ENCODE assay signal across 8 cellular contexts in the genomic region with DNA sequence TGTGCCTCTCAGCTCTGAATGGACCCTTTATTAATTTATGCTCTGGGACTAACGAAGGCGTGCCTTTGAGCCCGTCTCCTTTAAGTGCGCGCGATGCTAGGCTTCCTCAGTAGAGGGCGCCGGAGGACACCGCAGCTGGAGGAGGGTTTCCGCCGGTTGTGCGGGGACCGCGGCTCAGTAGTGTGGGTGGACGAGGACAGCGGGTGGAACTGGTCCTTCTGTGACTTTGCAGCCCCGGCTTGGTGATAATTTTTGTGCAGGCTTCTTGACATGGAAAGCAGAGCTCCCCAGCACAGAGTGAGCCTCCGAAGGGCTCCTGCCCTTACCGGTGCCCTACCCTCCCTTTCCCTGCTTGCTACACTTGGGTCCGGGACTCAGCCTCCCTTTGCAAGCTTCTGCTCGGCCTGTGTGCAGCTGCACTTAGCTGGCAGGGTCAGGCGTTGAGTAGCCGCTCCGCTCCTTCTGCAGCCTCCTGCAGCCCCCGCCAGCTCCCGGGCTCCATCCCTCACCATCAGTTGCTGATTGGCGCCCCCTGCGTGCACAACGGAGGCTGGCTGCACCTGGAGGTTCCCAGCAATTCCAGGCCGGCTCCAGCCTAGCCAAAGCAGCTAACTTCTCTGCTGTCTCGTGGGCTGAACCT. TPM values are rescaled to one million over a fixed set of nuclear protein-coding genes. Genes with fewer than 3 reads are reported as not detected.
DNase-seq lines count a peak whose midpoint lies in the region; ATAC-seq, FAIRE-seq and TF ChIP-seq lines count a peak whose summit lies in the region.

No MANE protein-coding gene starts in this region.

- DNase-seq in DMS53 (lab: John Stamatoyannopoulos, UW) (peak; percentile 90), HuH-7.5 (ENCODE audit: low spot score) (peak; percentile 65), RCC 7860 (ENCODE audit: low spot score) (peak; percentile 31), fibroblast of the aortic adventitia (ENCODE audit: low read depth) (peak; percentile 68), natural killer cell (peak; percentile 76)
- peak; percentile 62 for DNase-seq in activated T-helper 9 cell treated with anti-CD3 and anti-CD28 coated beads, Interleukin-2, amount 50 U/mL, for 16 hours (ENCODE audit: low read depth)
- DNase-seq in stimulated activated naive CD4-positive, alpha-beta T cell (lab: John Stamatoyannopoulos, UW), result peak; percentile 33 to 77 (median 63)

- intact Hi-C loops in natural killer cell (cut with micrococcal nuclease), result loop anchor here (5.0 to 10.0 kb wide), 3 partner anchors 1351 to 1803 kb away; a partner anchor contains a TSS

- no peak for FAIRE-seq in RCC 7860 (lab: Jason Lieb, UNC)

- H3K4me3 Mint-ChIP-seq in natural killer cell, result peak overlapping the region; percentile 88

- H3K27ac Mint-ChIP-seq in natural killer cell, result peak overlapping the region in 1 of 2 donors; percentile 53

- H3K4me1 Mint-ChIP-seq in natural killer cell, result peaks cover 13 to 20% of the 10 kb centered on the region in 2 donors

- no peaks in the 10 kb centered on the region for H3K36me3 Mint-ChIP-seq in natural killer cell

- ATAC-seq in GM21529 (IDR thresholded peaks at IDR 0.05; ENCODE audit: unreplicated experiment) (peak; percentile 92), natural killer cell (peak; percentile 95 to 98 (median 95))

- H3K4me3 ChIP-seq in fibroblast of the aortic adventitia (ENCODE audit: low read depth, low read length), result peak overlapping the region; percentile 68

- no peaks in the 10 kb centered on the region for H3K9me3 Mint-ChIP-seq in natural killer cell

- peak; percentile 96 for TF ChIP-seq CTCF in fibroblast of the aortic adventitia (IDR thresholded peaks at IDR 0.05; ENCODE audit: insufficient read depth, low read length)
- peak; percentile 90 for TF ChIP-seq CTCF in natural killer cell (IDR thresholded peaks at IDR 0.05)

- peaks cover 4% of the 10 kb centered on the region in 2 donors for H3K27me3 Mint-ChIP-seq in natural killer cell (ENCODE audit: low read depth in 2 of 2)

RNA-seq across cellular contexts. Expression of a gene that starts 26.8 kb away (rescaled TPM):
- total RNA-seq in fibroblast of the aortic adventitia (ENCODE audit: low replicate concordance), result 38.0 and 41.5 TPM in 2 replicates
- total RNA-seq in natural killer cell, result 10 to 100 TPM; 62.2 to 69.1 (median 67.7) TPM

Comparison
In these comparisons a context has a peak if more than half of its experiments do, and no peak if none do; other contexts are left out.
1. Peak in every context shown above with its lines: DNase-seq, ATAC-seq and H3K4me3 ChIP-seq.
2. DNase-seq: peak in every context shown above with its lines; median percentile 90 in DMS53; 76 in natural killer cell; 68 in fibroblast of the aortic adventitia; 65 in HuH-7.5; 63 in stimulated activated naive CD4-positive, alpha-beta T cell; 62 in activated T-helper 9 cell treated with anti-CD3 and anti-CD28 coated beads, Interleukin-2, amount 50 U/mL, for 16 hours; 31 in RCC 7860.